8 cellular contexts compared by ENCODE assay signal in genomic region chr12:57430117-57430930, GRCh38.
DNase-seq lines count a peak whose midpoint lies in the region; ATAC-seq and TF ChIP-seq lines count a peak whose summit lies in the region.

No MANE protein-coding gene starts in this region.

- TF ChIP-seq CTCF in brain microvascular endothelial cell (IDR thresholded peaks at IDR 0.05; ENCODE audit: low read depth, low read length, missing control alignments) = no peak

- H3K36me3 ChIP-seq in brain microvascular endothelial cell (replicated peaks) = no peaks in the 10 kb centered on the region

- peak; percentile 53 for ATAC-seq in HG03196 (IDR thresholded peaks at IDR 0.05; ENCODE audit: unreplicated experiment)

- H3K27me3 ChIP-seq in brain microvascular endothelial cell (replicated peaks) = no peaks in the 10 kb centered on the region

- DNase-seq in COLO829 (ENCODE audit: low spot score) (peak; percentile 22), GM19238 (ENCODE audit: insufficient read length, low spot score) (peak; percentile 80), RPMI8226 (peak; percentile 80), brain microvascular endothelial cell (peak; percentile 9), islet precursor cell (peak; percentile 82), iPS-NIHi7 (ENCODE audit: extremely low spot score) (no peak)
- peak; percentile 5 to 11 for DNase-seq in stimulated activated CD8-positive, alpha-beta memory T cell treated with anti-CD3 and anti-CD28 coated beads, Interleukin-4, amount 100 ng/mL, for 1 hour (ENCODE audit: low read depth in 2 of 2, low spot score in 1 of 2)

- peak overlapping the region; percentile 57 for H3K4me3 ChIP-seq in brain microvascular endothelial cell (ENCODE audit: low read depth, low read length)

- peak overlapping the region; percentile 69 for H3K27ac ChIP-seq in brain microvascular endothelial cell

- in situ Hi-C loops in brain microvascular endothelial cell (cut with HindIII; ENCODE audit: low pct_ligation_motif_present, low sequenced_read_pairs) = no loop called here
